Comparison of ENCODE assay signal across 9 cellular contexts in genomic region chr11:67584881-67585873, GRCh38. TPM values are rescaled to one million over a fixed set of nuclear protein-coding genes. Genes with fewer than 3 reads are reported as not detected.
DNase-seq lines count a peak whose midpoint lies in the region; ATAC-seq and TF ChIP-seq lines count a peak whose summit lies in the region.
"Had no signal": no experiment of that assay in that cellular context is flagged by ENCODE, and none has a peak within 500 bp of the region (broad histone marks: within the 10 kb centered on the region; RNA-seq: fewer than 3 reads in every experiment).

No MANE protein-coding gene starts in this region.

- no peaks in the 10 kb centered on the region for H3K9me3 Mint-ChIP-seq in stimulated activated naive CD8-positive, alpha-beta T cell treated with anti-CD3 and anti-CD28 coated beads, Interleukin-15, Interleukin-2, amounts not matched to agents 100 ng/mL and 50 ng/mL, for 24 hours
- no peaks in the 10 kb centered on the region for H3K9me3 Mint-ChIP-seq in mesothelial cell of epicardium

- no peaks in the 10 kb centered on the region for H3K27me3 ChIP-seq in brain microvascular endothelial cell (replicated peaks)

- H3K27ac Mint-ChIP-seq in stimulated activated naive CD8-positive, alpha-beta T cell treated with anti-CD3 and anti-CD28 coated beads, Interleukin-15, Interleukin-2, amounts not matched to agents 100 ng/mL and 50 ng/mL, for 24 hours: peak overlapping the region; percentile 79
- peak overlapping the region; percentile 93 for H3K27ac Mint-ChIP-seq in mesothelial cell of epicardium

- H3K36me3 ChIP-seq in brain microvascular endothelial cell (replicated peaks): peaks cover 33% of the 10 kb centered on the region

- no peak for DNase-seq in stimulated activated naive CD8-positive, alpha-beta T cell treated with anti-CD3 and anti-CD28 coated beads, Interleukin-15, Interleukin-2, amounts not matched to agents 100 U/mL and 50 U/mL, for 24 hours
- DNase-seq in brain microvascular endothelial cell: no peak
- no peak for DNase-seq in mesothelial cell of epicardium (ENCODE audit: low spot score in 2 of 2, unreplicated experiment in 2 of 2)
- DNase-seq in 8988T: no peak
- DNase-seq: NCI-H524 had no signal

- H3K4me3 ChIP-seq in brain microvascular endothelial cell (ENCODE audit: low read depth, low read length): peak overlapping the region; percentile 80

- no peak for ATAC-seq in stimulated activated naive CD8-positive, alpha-beta T cell treated with anti-CD3 and anti-CD28 coated beads, Interleukin-15, Interleukin-2, amounts not matched to agents 100 U/mL and 50 U/mL, for 24 hours
- no peak for ATAC-seq in GM18861 (IDR thresholded peaks at IDR 0.05; ENCODE audit: unreplicated experiment)
- ATAC-seq in HG02973 (IDR thresholded peaks at IDR 0.05; ENCODE audit: unreplicated experiment): no peak
- ATAC-seq in HG03196 (IDR thresholded peaks at IDR 0.05; ENCODE audit: unreplicated experiment): no peak

- peak overlapping the region; percentile 86 for H3K4me3 Mint-ChIP-seq in stimulated activated naive CD8-positive, alpha-beta T cell treated with anti-CD3 and anti-CD28 coated beads, Interleukin-15, Interleukin-2, amounts not matched to agents 100 ng/mL and 50 ng/mL, for 24 hours
- H3K4me3 Mint-ChIP-seq in mesothelial cell of epicardium: peak overlapping the region; percentile 85

- in situ Hi-C loops in brain microvascular endothelial cell (cut with HindIII; ENCODE audit: low pct_ligation_motif_present, low sequenced_read_pairs): no loop called here

- TF ChIP-seq CTCF in brain microvascular endothelial cell (IDR thresholded peaks at IDR 0.05; ENCODE audit: low read depth, low read length, missing control alignments): no peak
- no peak for TF ChIP-seq CTCF in mesothelial cell of epicardium (IDR thresholded peaks at IDR 0.05; ENCODE audit: unreplicated experiment)

- peaks cover 54% of the 10 kb centered on the region for H3K4me1 Mint-ChIP-seq in stimulated activated naive CD8-positive, alpha-beta T cell treated with anti-CD3 and anti-CD28 coated beads, Interleukin-15, Interleukin-2, amounts not matched to agents 100 ng/mL and 50 ng/mL, for 24 hours (ENCODE audit: low read depth)
- H3K4me1 Mint-ChIP-seq in mesothelial cell of epicardium: peaks cover 47% of the 10 kb centered on the region

- H3K36me3 Mint-ChIP-seq in stimulated activated naive CD8-positive, alpha-beta T cell treated with anti-CD3 and anti-CD28 coated beads, Interleukin-15, Interleukin-2, amounts not matched to agents 100 ng/mL and 50 ng/mL, for 24 hours (ENCODE audit: low read depth): peaks cover 35% of the 10 kb centered on the region
- peaks cover 35% of the 10 kb centered on the region for H3K36me3 Mint-ChIP-seq in mesothelial cell of epicardium

- H3K27me3 Mint-ChIP-seq in stimulated activated naive CD8-positive, alpha-beta T cell treated with anti-CD3 and anti-CD28 coated beads, Interleukin-15, Interleukin-2, amounts not matched to agents 100 ng/mL and 50 ng/mL, for 24 hours: peaks cover 9% of the 10 kb centered on the region
- H3K27me3 Mint-ChIP-seq in mesothelial cell of epicardium (ENCODE audit: low read depth): peaks cover 5% of the 10 kb centered on the region

- H3K27ac ChIP-seq in brain microvascular endothelial cell: peak overlapping the region; percentile 85

RNA-seq across cellular contexts. Expression of gene GSTP1, which starts 1.6 kb away (rescaled TPM):
- 875 to 906 TPM (median 905 TPM) in 3 replicates for total RNA-seq in mesothelial cell of epicardium

RNA-seq across cellular contexts. Expression of gene NDUFV1, which starts 21.6 kb away (rescaled TPM):
- total RNA-seq in mesothelial cell of epicardium: 179 to 187 TPM (median 180 TPM) in 3 replicates

RNA-seq across cellular contexts. Expression of gene NUDT8, which starts 44.6 kb away (rescaled TPM):
- total RNA-seq in mesothelial cell of epicardium: 5.0 to 6.2 TPM (median 5.6 TPM) in 3 replicates

RNA-seq across cellular contexts. Expression of gene TBX10, which starts 54.4 kb away (rescaled TPM):
- not detected in 3 replicates for total RNA-seq in mesothelial cell of epicardium
